12 cellular contexts compared by ENCODE assay signal in the genomic region with DNA sequence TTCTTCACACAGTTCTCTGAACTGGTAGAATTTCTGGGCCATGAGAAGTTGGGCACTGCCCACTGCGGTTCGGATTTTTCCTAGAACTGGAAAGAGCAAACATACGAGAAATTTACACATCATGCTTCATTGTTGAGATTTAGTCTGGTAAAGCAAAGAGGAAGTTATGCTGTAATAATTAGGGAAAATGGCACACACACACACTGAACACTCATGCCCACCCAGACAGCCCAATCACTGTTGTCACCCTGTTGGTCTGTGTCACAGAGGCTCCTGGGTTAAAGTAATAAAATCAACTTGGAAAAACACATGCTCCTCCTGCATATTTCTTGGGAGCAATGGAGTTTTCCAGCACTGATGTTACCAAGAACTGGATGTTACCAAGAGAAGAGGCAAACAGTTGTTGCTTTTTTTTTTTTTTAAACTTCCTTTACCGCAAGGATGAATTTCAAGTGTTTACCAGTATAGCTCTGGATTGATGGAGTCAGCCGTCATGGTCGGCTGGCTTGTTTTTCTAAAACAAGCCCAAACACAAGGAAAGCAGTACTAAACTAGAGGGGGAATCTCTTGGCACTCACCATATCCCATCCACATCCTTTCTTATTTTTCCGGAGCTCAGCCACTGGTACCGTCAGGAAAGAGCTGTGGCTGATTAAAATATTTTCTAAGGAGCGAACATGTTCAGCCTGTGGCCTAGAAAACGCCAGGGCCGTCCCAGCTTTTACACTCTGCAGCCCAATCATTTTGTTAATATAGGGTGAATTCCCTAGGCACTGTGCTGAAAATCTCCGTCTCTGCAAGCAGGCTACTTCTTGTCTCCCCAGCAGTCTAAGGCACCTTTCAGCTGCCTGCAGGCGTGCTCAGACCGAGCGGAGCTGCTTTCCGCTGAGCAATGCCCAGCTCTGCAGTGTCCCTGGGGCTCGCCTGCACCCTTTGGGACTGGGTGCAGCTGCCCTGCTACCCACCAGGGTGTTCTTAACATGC. TPM values are rescaled to one million over a fixed set of nuclear protein-coding genes. Genes with fewer than 3 reads are reported as not detected.
DNase-seq lines count a peak whose midpoint lies in the region; TF ChIP-seq lines count a peak whose summit lies in the region.
"Had no signal": no experiment of that assay in that cellular context is flagged by ENCODE, and none has a peak within 500 bp of the region (broad histone marks: within the 10 kb centered on the region; RNA-seq: fewer than 3 reads in every experiment).

No MANE protein-coding gene starts in this region.

- TF ChIP-seq CTCF in dorsolateral prefrontal cortex (IDR thresholded peaks at IDR 0.05 in 54 of 56, conservative IDR thresholded peaks at IDR 0.05 in 2 of 56; ENCODE audit: low read depth in 1 of 56, partially characterized antibody in 56 of 56) (no peak), nephron (IDR thresholded peaks at IDR 0.05; ENCODE audit: unreplicated experiment in 3 of 3) (no peak), breast epithelium (IDR thresholded peaks at IDR 0.05) (no peak), coronary artery (IDR thresholded peaks at IDR 0.05) (no peak)

- H3K36me3 ChIP-seq in breast epithelium, result no peaks in the 10 kb centered on the region
- H3K36me3 ChIP-seq: adrenal gland had no signal

- no peaks in the 10 kb centered on the region for H3K9me3 ChIP-seq in breast epithelium
- H3K9me3 ChIP-seq: adrenal gland had no signal

- H3K4me3 ChIP-seq in dorsolateral prefrontal cortex, result peak overlapping the region in 13 of 59 donors; percentile 7 to 44 (median 17)
- no peak overlapping the region for H3K4me3 ChIP-seq in breast epithelium
- no peak overlapping the region for H3K4me3 ChIP-seq in coronary artery
- H3K4me3 ChIP-seq: adrenal gland had no signal

- H3K27me3 Mint-ChIP-seq in nephron (ENCODE audit: low read depth), result peaks cover 9% of the 10 kb centered on the region

- peak overlapping the region; percentile 88 to 94 (median 91) for H3K27ac Mint-ChIP-seq in nephron
- H3K27ac Mint-ChIP-seq: T-helper 2 cell treated with Interferon-gamma antibody and Interleukin-4, amounts not matched to agents 5 μg/mL and 100 μg/mL, for 36 hours had no signal

- TF ChIP-seq POLR2A in breast epithelium (IDR thresholded peaks at IDR 0.05), result no peak

- DNase-seq in DMS53 (lab: John Stamatoyannopoulos, UW) (peak; percentile 94), NCI-H187 treated with DMSO at 0.1 percent for 48 hours (lab: John Stamatoyannopoulos, UW) (peak; percentile 86), dorsolateral prefrontal cortex (peak in 1 of 10 donors; percentile 7), breast epithelium (ENCODE audit: low spot score in 2 of 2) (no peak), coronary artery (ENCODE audit: low spot score) (no peak), NCI-H1048 (lab: John Stamatoyannopoulos, UW) (no peak)
- DNase-seq in activated CD4-positive, alpha-beta T cell treated with anti-CD3 and anti-CD28 coated beads, Interleukin-2, amount 50 U/mL, for 1 hour, result no peak
- DNase-seq: Kasumi-1 had no signal

- intact Hi-C loops in dorsolateral prefrontal cortex (cut with DNase I) (no loop called here), breast epithelium (cut with DNase I; ENCODE audit: low total_unique reads) (no loop called here)

- no peaks in the 10 kb centered on the region for H3K27me3 ChIP-seq in dorsolateral prefrontal cortex
- no peaks in the 10 kb centered on the region for H3K27me3 ChIP-seq in breast epithelium
- H3K27me3 ChIP-seq: adrenal gland had no signal

- H3K4me1 Mint-ChIP-seq in nephron, result peaks cover 34% of the 10 kb centered on the region

- H3K9me3 Mint-ChIP-seq in nephron, result no peaks in the 10 kb centered on the region
- H3K9me3 Mint-ChIP-seq: T-helper 2 cell treated with Interferon-gamma antibody and Interleukin-4, amounts not matched to agents 5 μg/mL and 100 μg/mL, for 36 hours had no signal

- H3K27ac ChIP-seq in dorsolateral prefrontal cortex (peak overlapping the region in 32 of 59 donors; percentile 2 to 65 (median 35)), breast epithelium (no peak overlapping the region), coronary artery (no peak overlapping the region)
- H3K27ac ChIP-seq: C4-2B had no signal

- no peaks in the 10 kb centered on the region for H3K36me3 Mint-ChIP-seq in nephron (ENCODE audit: low read depth)

- peak overlapping the region in 2 of 3 experiments; percentile 51 to 61 for H3K4me3 Mint-ChIP-seq in nephron
- H3K4me3 Mint-ChIP-seq: T-helper 2 cell treated with Interferon-gamma antibody and Interleukin-4, amounts not matched to agents 5 μg/mL and 100 μg/mL, for 36 hours had no signal

- H3K4me1 ChIP-seq in breast epithelium, result no peaks in the 10 kb centered on the region

RNA-seq across cellular contexts. Expression of a gene that starts 58.9 kb away (rescaled TPM):
- total RNA-seq in dorsolateral prefrontal cortex (10 to 100 TPM in 81 of 120 experiments, 1 to 10 TPM in 39; 5.1 to 30.2 (median 12.3) TPM), breast epithelium (100 to 1,000 TPM in 2 of 3 donors, 10 to 100 TPM in 1; 67.7 to 161 (median 108) TPM)

Comparison
In these comparisons a context has a peak if more than half of its experiments do, and no peak if none do; other contexts are left out.
1. DNase-seq: peak in DMS53 (single experiment) and NCI-H187 treated with DMSO at 0.1 percent for 48 hours (single experiment); none in activated CD4-positive, alpha-beta T cell treated with anti-CD3 and anti-CD28 coated beads, Interleukin-2, amount 50 U/mL, for 1 hour (single experiment), breast epithelium (0 of 2), coronary artery (single experiment) and NCI-H1048 (single experiment).
2. H3K27ac ChIP-seq: peak in dorsolateral prefrontal cortex (32 of 59); none in breast epithelium (0 of 2) and coronary artery (0 of 2).